10 cellular contexts compared by ENCODE assay signal in the genomic region with DNA sequence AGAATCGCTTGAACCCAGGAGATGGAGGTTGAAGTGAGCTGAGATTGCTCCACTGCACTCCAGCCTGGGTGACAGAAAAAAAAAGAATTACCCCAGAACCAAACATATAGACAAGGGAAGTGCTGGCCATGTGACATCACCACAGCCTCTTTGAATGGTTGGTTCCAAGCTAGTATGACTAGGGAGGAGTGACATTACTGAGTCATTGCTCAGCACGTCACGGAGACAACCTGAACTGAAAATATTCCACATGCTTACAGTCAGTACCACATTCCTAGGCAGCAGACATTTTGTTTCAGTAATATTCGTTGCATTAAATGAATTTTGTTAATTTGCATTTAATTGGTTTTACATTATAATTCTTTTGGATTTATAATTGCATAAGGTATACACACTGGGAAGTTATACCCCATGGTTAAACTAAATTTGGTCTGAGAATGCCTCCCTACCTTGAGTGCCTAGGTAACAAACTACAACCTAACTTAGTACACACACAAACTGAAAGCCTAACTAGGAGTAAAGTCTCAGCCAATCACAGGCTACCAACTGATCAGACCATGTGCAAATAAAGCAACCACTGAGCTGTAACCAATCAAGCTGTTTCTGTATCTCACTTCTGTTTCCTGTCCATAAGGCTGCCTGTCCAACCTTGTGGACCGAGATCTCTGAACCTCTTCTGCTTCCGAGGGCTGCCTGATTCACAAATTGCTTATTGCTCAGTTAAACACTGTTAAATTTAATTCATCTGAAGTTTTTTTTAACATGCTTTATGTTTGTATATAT.
DNase-seq lines count a peak whose midpoint lies in the region; ATAC-seq and FAIRE-seq lines count a peak whose summit lies in the region.
"Had no signal": no experiment of that assay in that cellular context is flagged by ENCODE, and none has a peak within 500 bp of the region (broad histone marks: within the 10 kb centered on the region; RNA-seq: fewer than 3 reads in every experiment).

No MANE protein-coding gene starts in this region.

- DNase-seq in RCC 7860 (ENCODE audit: low spot score) (peak; percentile 58), DMS79 (lab: John Stamatoyannopoulos, UW) (no peak)
- no peak for DNase-seq in activated naive CD4-positive, alpha-beta T cell treated with Interleukin-2 at 50 U/mL for 16 hours
- DNase-seq in central memory CD4-positive, alpha-beta T cell: no peak
- DNase-seq: natural killer cell had no signal

- H3K9me3 Mint-ChIP-seq in stimulated activated memory B cell treated with anti-CD40 and anti-IgM and Interleukin-4, amounts not matched to agents 10 μg/mL and 1 μg/mL and 100 μg/mL, for 72 hours: no peaks in the 10 kb centered on the region
- H3K9me3 Mint-ChIP-seq: natural killer cell; T-helper 2 cell treated with Interferon-gamma antibody and Interleukin-4, amounts not matched to agents 5 μg/mL and 100 μg/mL, for 36 hours had no signal

- H3K4me1 Mint-ChIP-seq in stimulated activated memory B cell treated with anti-CD40 and anti-IgM and Interleukin-4, amounts not matched to agents 10 μg/mL and 1 μg/mL and 100 μg/mL, for 72 hours: peaks cover 9% of the 10 kb centered on the region

- H3K27ac Mint-ChIP-seq in stimulated activated memory B cell treated with anti-CD40 and anti-IgM and Interleukin-4, amounts not matched to agents 10 μg/mL and 1 μg/mL and 100 μg/mL, for 72 hours: no peak overlapping the region
- H3K27ac Mint-ChIP-seq: natural killer cell; stimulated activated naive CD8-positive, alpha-beta T cell treated with anti-CD3 and anti-CD28 coated beads, Interleukin-15, Interleukin-2, amounts not matched to agents 100 ng/mL and 50 ng/mL, for 24 hours; T-helper 2 cell treated with Interferon-gamma antibody and Interleukin-4, amounts not matched to agents 5 μg/mL and 100 μg/mL, for 36 hours had no signal

- H3K4me3 Mint-ChIP-seq in stimulated activated memory B cell treated with anti-CD40 and anti-IgM and Interleukin-4, amounts not matched to agents 10 μg/mL and 1 μg/mL and 100 μg/mL, for 72 hours: no peak overlapping the region
- H3K4me3 Mint-ChIP-seq: natural killer cell; stimulated activated naive CD8-positive, alpha-beta T cell treated with anti-CD3 and anti-CD28 coated beads, Interleukin-15, Interleukin-2, amounts not matched to agents 100 ng/mL and 50 ng/mL, for 24 hours; T-helper 2 cell treated with Interferon-gamma antibody and Interleukin-4, amounts not matched to agents 5 μg/mL and 100 μg/mL, for 36 hours had no signal

- no peaks in the 10 kb centered on the region for H3K36me3 Mint-ChIP-seq in stimulated activated memory B cell treated with anti-CD40 and anti-IgM and Interleukin-4, amounts not matched to agents 10 μg/mL and 1 μg/mL and 100 μg/mL, for 72 hours
- H3K36me3 Mint-ChIP-seq: natural killer cell had no signal

- no peak for FAIRE-seq in RCC 7860 (lab: Jason Lieb, UNC)

- H3K27me3 Mint-ChIP-seq in stimulated activated memory B cell treated with anti-CD40 and anti-IgM and Interleukin-4, amounts not matched to agents 10 μg/mL and 1 μg/mL and 100 μg/mL, for 72 hours: no peaks in the 10 kb centered on the region
- H3K27me3 Mint-ChIP-seq: stimulated activated naive CD8-positive, alpha-beta T cell treated with anti-CD3 and anti-CD28 coated beads, Interleukin-15, Interleukin-2, amounts not matched to agents 100 ng/mL and 50 ng/mL, for 24 hours had no signal

- ATAC-seq in GM19372 (IDR thresholded peaks at IDR 0.05; ENCODE audit: low read depth, unreplicated experiment) (peak; percentile 60), HG02884 (IDR thresholded peaks at IDR 0.05; ENCODE audit: unreplicated experiment) (peak; percentile 67)
- ATAC-seq in stimulated activated memory B cell treated with anti-CD40 and anti-IgM and Interleukin-4, amounts not matched to agents 10 μg/mL and 1 μg/mL and 100 μg/mL, for 72 hours: peak; percentile 80
- ATAC-seq: natural killer cell had no signal
